29 cellular contexts compared by ENCODE assay signal in the genomic region with DNA sequence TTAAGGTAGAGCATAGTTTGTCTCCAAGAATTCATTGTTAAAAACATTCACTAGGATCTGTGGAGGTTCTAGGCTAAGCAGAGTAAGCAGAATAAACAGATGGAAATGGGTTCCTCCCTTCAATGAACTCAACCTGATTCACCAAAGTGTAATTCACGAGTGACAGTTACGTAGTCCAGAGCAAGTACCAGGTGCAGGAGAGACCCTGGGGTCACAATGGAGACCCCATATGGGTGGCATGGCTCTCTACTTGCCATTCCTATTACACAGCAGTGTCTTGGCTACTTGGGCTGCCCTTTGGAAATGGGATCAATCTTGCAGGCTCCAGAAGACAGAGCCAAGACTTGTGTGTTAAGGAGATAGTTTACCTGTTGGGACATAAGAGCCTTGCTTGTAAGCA. TPM values are rescaled to one million over a fixed set of nuclear protein-coding genes. Genes with fewer than 3 reads are reported as not detected.
"Had no signal": no experiment of that assay in that cellular context is flagged by ENCODE, and none has a peak within 500 bp of the region (broad histone marks: within the 10 kb centered on the region; RNA-seq: fewer than 3 reads in every experiment).

No MANE protein-coding gene starts in this region.

- H3K4me1 ChIP-seq: colonic mucosa had no signal

- H3K9me3 Mint-ChIP-seq: dendritic cell treated with granulocyte-macrophage colony-stimulating factor and Interleukin-4, amounts not matched to agents 40 ng/mL and 50 ng/mL, for 4 days; endodermal cell; immature natural killer cell; mesothelial cell of epicardium had no signal

- H3K27ac Mint-ChIP-seq: dendritic cell treated with granulocyte-macrophage colony-stimulating factor and Interleukin-4, amounts not matched to agents 40 ng/mL and 50 ng/mL, for 4 days; effector memory CD8-positive, alpha-beta T cell; endodermal cell; immature natural killer cell; mesothelial cell of epicardium; naive B cell had no signal

- H3K36me3 Mint-ChIP-seq: immature natural killer cell had no signal

- H3K4me3 ChIP-seq: colonic mucosa, esophagus squamous epithelium, gastrocnemius medialis, heart right ventricle, left lung, lower lobe of right lung, mucosa of descending colon had no signal

- H3K4me3 Mint-ChIP-seq: dendritic cell treated with granulocyte-macrophage colony-stimulating factor and Interleukin-4, amounts not matched to agents 40 ng/mL and 50 ng/mL, for 4 days; effector memory CD8-positive, alpha-beta T cell; endodermal cell; immature natural killer cell; mesothelial cell of epicardium; naive B cell had no signal

- H3K9me3 ChIP-seq: colonic mucosa, esophagus squamous epithelium, gastrocnemius medialis, heart right ventricle, left lung, lower lobe of right lung, mucosa of descending colon had no signal

- H3K27ac ChIP-seq: colonic mucosa, epithelial cell of prostate, esophagus squamous epithelium, gastrocnemius medialis, heart right ventricle, left lung, lower lobe of right lung had no signal

- H3K36me3 ChIP-seq: colonic mucosa, esophagus squamous epithelium, gastrocnemius medialis, left lung, lower lobe of right lung had no signal

- DNase-seq: colonic mucosa; cortex of kidney; effector CD8-positive, alpha-beta T cell; effector memory CD8-positive, alpha-beta T cell; endodermal cell; erythroblast; esophagus squamous epithelium; foreskin fibroblast; foreskin melanocyte; gastrocnemius medialis; glutamatergic neuron; heart right ventricle; hippocampal formation; immature natural killer cell; islet precursor cell; kidney; kidney glomerular epithelial cell; left cardiac atrium; left lung; left ventricle myocardium superior; lower lobe of right lung; mesenchymal stem cell; mucosa of descending colon; naive B cell had no signal

- ATAC-seq: effector memory CD8-positive, alpha-beta T cell; esophagus mucosa; gastrocnemius medialis; heart right ventricle; left cardiac atrium; left lung; left ventricle myocardium superior; lower lobe of right lung; mucosa of descending colon had no signal

RNA-seq across cellular contexts. Expression of a gene that starts 7.1 kb away (rescaled TPM):
- total RNA-seq: myocyte had no signal
